Comparison of ENCODE assay signal across 14 cellular contexts in genomic region chr5:111227226-111227782, GRCh38. TPM values are rescaled to one million over a fixed set of nuclear protein-coding genes. Genes with fewer than 3 reads are reported as not detected.
DNase-seq lines count a peak whose midpoint lies in the region; ATAC-seq, FAIRE-seq and TF ChIP-seq lines count a peak whose summit lies in the region.
"Had no signal": no experiment of that assay in that cellular context is flagged by ENCODE, and none has a peak within 500 bp of the region (broad histone marks: within the 10 kb centered on the region; RNA-seq: fewer than 3 reads in every experiment).

No MANE protein-coding gene starts in this region.

- no peak for ATAC-seq in DND-41 (ENCODE audit: insufficient read depth, low read depth)
- no peak for ATAC-seq in activated T-cell treated with anti-CD3 and anti-CD28 coated beads, Interleukin-2, amount 50 U/mL, for 72 hours (replicated peaks in 1 of 2)
- ATAC-seq in GM21825 (IDR thresholded peaks at IDR 0.05; ENCODE audit: unreplicated experiment): no peak
- ATAC-seq: Right ventricle myocardium inferior had no signal

- H3K4me1 ChIP-seq in DND-41 (ENCODE audit: insufficient read depth, low read length) (peaks cover 87% of the 10 kb centered on the region), mononuclear cell (ENCODE audit: insufficient read depth, low read length) (peaks cover 22% of the 10 kb centered on the region)
- H3K4me1 ChIP-seq: testis had no signal

- no peaks in the 10 kb centered on the region for H3K9me3 ChIP-seq in DND-41 (ENCODE audit: insufficient read depth, low read length, severe bottlenecking)
- no peaks in the 10 kb centered on the region for H3K9me3 ChIP-seq in mononuclear cell (ENCODE audit: low read depth, low read length)
- H3K9me3 ChIP-seq: testis had no signal

- H3K9ac ChIP-seq in DND-41 (ENCODE audit: low read depth, low read length): peak overlapping the region; percentile 17; the same call in 1 of the 2 replicates

- FAIRE-seq in GM19239 (lab: Jason Lieb, UNC): peak; percentile 80

- H3K4me3 ChIP-seq in DND-41 (ENCODE audit: low read depth in 1 of 2, low read length in 2 of 2) (no peak overlapping the region), mononuclear cell (ENCODE audit: low read length) (peak overlapping the region; percentile 2)
- H3K4me3 ChIP-seq: MG63, testis had no signal

- no peaks in the 10 kb centered on the region; the same call in 1 of the 2 replicates for H3K36me3 ChIP-seq in DND-41 (ENCODE audit: insufficient read depth, low read length)
- H3K36me3 ChIP-seq: MG63 had no signal

- no peak for TF ChIP-seq CTCF in DND-41 (IDR thresholded peaks at IDR 0.05; ENCODE audit: borderline replicate concordance, extremely low read depth, low read length, poor library complexity, severe bottlenecking)

- H3K79me2 ChIP-seq in DND-41 (ENCODE audit: insufficient read depth, low read length): peaks cover 36% of the 10 kb centered on the region

- peak overlapping the region; percentile 91 for H3K4me2 ChIP-seq in DND-41 (ENCODE audit: insufficient read depth, low read length)

- no peaks in the 10 kb centered on the region for H4K20me1 ChIP-seq in DND-41 (ENCODE audit: insufficient read depth, low read length)

- H3K4me1 Mint-ChIP-seq in activated T-cell treated with anti-CD3 and anti-CD28 coated beads, Interleukin-2, amount 50 U/mL, for 72 hours (ENCODE audit: low read depth): peaks cover 68% of the 10 kb centered on the region

- H3K27ac Mint-ChIP-seq in activated T-cell treated with anti-CD3 and anti-CD28 coated beads, Interleukin-2, amount 50 U/mL, for 72 hours: peak overlapping the region; percentile 90

- H3K27me3 ChIP-seq in DND-41 (ENCODE audit: insufficient read depth, low read length, poor library complexity) (no peaks in the 10 kb centered on the region), mononuclear cell (ENCODE audit: insufficient read depth, low read length) (peaks cover 36% of the 10 kb centered on the region)
- H3K27me3 ChIP-seq: testis had no signal

- peak overlapping the region; percentile 98 to 100 for H3K4me3 Mint-ChIP-seq in activated T-cell treated with anti-CD3 and anti-CD28 coated beads, Interleukin-2, amount 50 U/mL, for 72 hours

- H3K36me3 Mint-ChIP-seq in activated T-cell treated with anti-CD3 and anti-CD28 coated beads, Interleukin-2, amount 50 U/mL, for 72 hours (ENCODE audit: insufficient read depth in 2 of 2): peaks cover 8 to 21% of the 10 kb centered on the region in 2 donors

- no peaks in the 10 kb centered on the region for H3K27me3 Mint-ChIP-seq in activated T-cell treated with anti-CD3 and anti-CD28 coated beads, Interleukin-2, amount 50 U/mL, for 72 hours (ENCODE audit: low read depth)

- DNase-seq in DND-41 (no peak), GM19239 (ENCODE audit: insufficient read length, low spot score) (no peak), H4 (ENCODE audit: low spot score) (no peak), dedifferentiated amniotic fluid mesenchymal stem cell (ENCODE audit: extremely low spot score) (no peak)
- no peak for DNase-seq in activated T-cell treated with anti-CD3 and anti-CD28 coated beads, Interleukin-2, amount 50 U/mL, for 72 hours
- DNase-seq: activated CD4-positive, alpha-beta T cell treated with anti-CD3 and anti-CD28 coated beads, Interleukin-2, amount 50 U/mL, for 1 hour; DMS79 treated with DMSO at 0.1 percent for 48 hours; NCI-H2081 treated with DMSO at 0.1 percent for 48 hours; NCI-H774; testis had no signal

- peak overlapping the region; percentile 50 for H3K27ac ChIP-seq in DND-41 (ENCODE audit: low read length)
- H3K27ac ChIP-seq: testis had no signal

- H2AFZ ChIP-seq in DND-41 (ENCODE audit: low read depth, low read length): no peak overlapping the region

- no peaks in the 10 kb centered on the region for H3K9me3 Mint-ChIP-seq in activated T-cell treated with anti-CD3 and anti-CD28 coated beads, Interleukin-2, amount 50 U/mL, for 72 hours

RNA-seq across cellular contexts. Expression of gene CAMK4, which starts 3.1 kb away (rescaled TPM):
- total RNA-seq in activated T-cell treated with anti-CD3 and anti-CD28 coated beads, Interleukin-2, amount 50 U/mL, for 72 hours: 10 to 100 TPM; 56.1 to 96.0 TPM
- total RNA-seq in mononuclear cell: 89.3 TPM
- 8.8 and 22.5 TPM in 2 replicates for total RNA-seq in H4 (2014; rRNA removed; shearing (Covaris generic))
